ENCODE assay signal across 22 cellular contexts in the genomic region with DNA sequence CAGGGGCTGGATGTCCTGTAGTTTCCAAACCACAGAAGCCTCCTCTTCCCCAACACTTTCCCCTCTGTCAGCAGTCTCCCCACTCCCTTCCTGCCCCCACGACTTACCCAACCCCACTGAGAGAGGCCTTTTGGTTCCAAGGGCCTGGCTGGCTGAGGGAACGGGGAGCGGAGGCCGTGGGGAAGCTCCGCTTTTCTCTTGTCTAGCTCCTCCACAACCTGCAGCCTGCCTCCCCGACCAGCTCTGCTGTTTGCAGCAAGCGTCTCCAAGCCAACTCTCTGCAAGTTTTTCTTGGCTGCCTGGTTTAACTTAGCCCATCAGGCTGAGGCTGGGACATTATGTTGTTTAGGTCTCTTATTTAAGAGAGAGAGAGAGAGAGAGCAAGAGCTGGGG.
DNase-seq lines count a peak whose midpoint lies in the region; ATAC-seq and TF ChIP-seq lines count a peak whose summit lies in the region.
"Had no signal": no experiment of that assay in that cellular context is flagged by ENCODE, and none has a peak within 500 bp of the region (broad histone marks: within the 10 kb centered on the region; RNA-seq: fewer than 3 reads in every experiment).

No MANE protein-coding gene starts in this region.

- POLR2A ChIA-PET in CD8-positive, alpha-beta memory T cell (lab: Charles Lee): no interaction called here

- ATAC-seq in left lung (peak; percentile 11), GM21619 (IDR thresholded peaks at IDR 0.05; ENCODE audit: unreplicated experiment) (no peak), HG02852 (IDR thresholded peaks at IDR 0.05; ENCODE audit: unreplicated experiment) (no peak)
- ATAC-seq: activated T-cell treated with anti-CD3 and anti-CD28 coated beads, Interleukin-2, amount 50 U/mL, for 4 hours; HepG2; pancreas had no signal

- peaks cover 0 to 5% of the 10 kb centered on the region in 2 donors for H3K27me3 Mint-ChIP-seq in CD8-positive, alpha-beta memory T cell

- 68 to 92% (median 81%) methylated on average over 6 to 7 of the region's 7 CpGs for WGBS in adrenal gland, 4 donors
- 62 to 87% (median 71%) methylated on average over 7 of the region's 7 CpGs for WGBS in spleen, 5 donors

- H3K9me3 ChIP-seq in CD8-positive, alpha-beta memory T cell (ENCODE audit: low read length): no peaks in the 10 kb centered on the region
- H3K9me3 ChIP-seq in adrenal gland (replicated peaks in 1 of 3) (no peaks in the 10 kb centered on the region), left lung (no peaks in the 10 kb centered on the region), spleen (no peaks in the 10 kb centered on the region), BE2C (no peaks in the 10 kb centered on the region)
- H3K9me3 ChIP-seq: pancreas had no signal

- CTCF ChIA-PET in CD8-positive, alpha-beta memory T cell (lab: Charles Lee): interaction anchor here (2.1 kb wide), 1 partner anchor 15 kb away, joined by 6 read pairs; no protein-coding TSS in a partner anchor

- TF ChIP-seq POLR2A in adrenal gland (IDR thresholded peaks at IDR 0.05): no peak
- TF ChIP-seq POLR2A in spleen (IDR thresholded peaks at IDR 0.05): no peak

- no peak for TF ChIP-seq CTCF in adrenal gland (IDR thresholded peaks at IDR 0.05)
- TF ChIP-seq CTCF in left lung (IDR thresholded peaks at IDR 0.05): no peak
- TF ChIP-seq CTCF in spleen (IDR thresholded peaks at IDR 0.05 in 8 of 11, conservative IDR thresholded peaks at IDR 0.05 in 3 of 11): no peak
- TF ChIP-seq CTCF in BE2C (IDR thresholded peaks at IDR 0.05; ENCODE audit: low read depth, low read length): no peak

- H3K9me3 Mint-ChIP-seq in CD8-positive, alpha-beta memory T cell: no peaks in the 10 kb centered on the region
- H3K9me3 Mint-ChIP-seq: activated naive CD4-positive, alpha-beta T cell treated with anti-CD3 and anti-CD28 coated beads for 36 hours; activated T-cell treated with anti-CD3 and anti-CD28 coated beads, Interleukin-2, amount 50 U/mL, for 4 hours; endodermal cell had no signal

- no peak overlapping the region for H3K27ac Mint-ChIP-seq in CD8-positive, alpha-beta memory T cell
- H3K27ac Mint-ChIP-seq: activated naive CD4-positive, alpha-beta T cell treated with anti-CD3 and anti-CD28 coated beads for 36 hours had no signal

- intact Hi-C loops in adrenal gland (cut with DNase I) (no loop called here), left lung (cut with DNase I) (no loop called here), spleen (cut with DNase I; ENCODE audit: low total_unique reads) (no loop called here)

- no peak overlapping the region for H3K4me3 Mint-ChIP-seq in CD8-positive, alpha-beta memory T cell
- H3K4me3 Mint-ChIP-seq: activated naive CD4-positive, alpha-beta T cell treated with anti-CD3 and anti-CD28 coated beads for 36 hours; activated T-cell treated with anti-CD3 and anti-CD28 coated beads, Interleukin-2, amount 50 U/mL, for 4 hours; endodermal cell had no signal

- no peaks in the 10 kb centered on the region for H3K4me1 Mint-ChIP-seq in CD8-positive, alpha-beta memory T cell

- no peaks in the 10 kb centered on the region for H3K36me3 ChIP-seq in CD8-positive, alpha-beta memory T cell (ENCODE audit: insufficient read depth, low read length)
- H3K36me3 ChIP-seq in adrenal gland (replicated peaks in 1 of 2): peaks cover 0 to 49% of the 10 kb centered on the region in 2 donors
- peaks cover 0 to 58% of the 10 kb centered on the region in 2 donors for H3K36me3 ChIP-seq in left lung
- peaks cover 0 to 98% (median 36%) of the 10 kb centered on the region in 6 donors for H3K36me3 ChIP-seq in spleen
- peaks cover 11% of the 10 kb centered on the region; the same call in 1 of the 2 replicates for H3K36me3 ChIP-seq in BE2C
- H3K36me3 ChIP-seq: pancreas had no signal

- DNase-seq in CD8-positive, alpha-beta memory T cell: no peak
- DNase-seq in adrenal gland (no peak), left lung (peak in 1 of 2 donors; percentile 77), spleen (no peak), BE2C (no peak), COR-L47 (lab: John Stamatoyannopoulos, UW) (no peak)
- DNase-seq: activated CD8-positive, alpha-beta memory T cell treated with anti-CD3 and anti-CD28 coated beads for 24 hours; activated naive CD4-positive, alpha-beta T cell treated with anti-CD3 and anti-CD28 coated beads for 36 hours; activated T-cell treated with anti-CD3 and anti-CD28 coated beads, Interleukin-2, amount 50 U/mL, for 4 hours; DMS153; endodermal cell; GDM1; NCI-H1417; NCI-H2171; NCI-H524 treated with DMSO at 0.1 percent for 48 hours; small intestine; stimulated activated CD4-positive, alpha-beta T cell treated with anti-CD3 and anti-CD28 coated beads, Interleukin-4, amount 100 ng/mL, for 1 hour had no signal

- H3K27ac ChIP-seq in CD8-positive, alpha-beta memory T cell (ENCODE audit: low read depth, low read length): peak overlapping the region; percentile 57
- H3K27ac ChIP-seq in adrenal gland (peak overlapping the region in 3 of 5 donors; percentile 5 to 83 (median 52)), left lung (peak overlapping the region; percentile 41 to 59), spleen (peak overlapping the region in 5 of 8 donors; percentile 22 to 62 (median 54))
- H3K27ac ChIP-seq: pancreas had no signal

- H3K4me1 ChIP-seq in CD8-positive, alpha-beta memory T cell (ENCODE audit: insufficient read depth, low read length): no peaks in the 10 kb centered on the region
- peaks cover 0 to 31% of the 10 kb centered on the region in 2 donors for H3K4me1 ChIP-seq in adrenal gland (replicated peaks in 1 of 2)
- H3K4me1 ChIP-seq in left lung: peaks cover 11 to 21% of the 10 kb centered on the region in 2 donors
- H3K4me1 ChIP-seq in spleen: peaks cover 0 to 52% (median 20%) of the 10 kb centered on the region in 6 donors
- H3K4me1 ChIP-seq in BE2C: peaks cover 25% of the 10 kb centered on the region

- H3K27me3 ChIP-seq in CD8-positive, alpha-beta memory T cell (ENCODE audit: insufficient read depth, low read length, poor library complexity, severe bottlenecking): no peaks in the 10 kb centered on the region
- H3K27me3 ChIP-seq in adrenal gland (no peaks in the 10 kb centered on the region), left lung (no peaks in the 10 kb centered on the region), spleen (replicated peaks in 1 of 7) (no peaks in the 10 kb centered on the region), BE2C (no peaks in the 10 kb centered on the region)
- H3K27me3 ChIP-seq: pancreas had no signal

- H3K36me3 Mint-ChIP-seq in CD8-positive, alpha-beta memory T cell: peaks cover 0 to 35% (median 4%) of the 10 kb centered on the region in 3 donors

- no peak overlapping the region for H3K4me3 ChIP-seq in CD8-positive, alpha-beta memory T cell (ENCODE audit: low read length)
- H3K4me3 ChIP-seq in adrenal gland: no peak overlapping the region
- no peak overlapping the region for H3K4me3 ChIP-seq in left lung
- H3K4me3 ChIP-seq in spleen: no peak overlapping the region
- H3K4me3 ChIP-seq in BE2C (ENCODE audit: low read depth, low read length): no peak overlapping the region
- H3K4me3 ChIP-seq: lung, pancreas had no signal
